Comparison of ENCODE assay signal across 8 cellular contexts in the genomic region with DNA sequence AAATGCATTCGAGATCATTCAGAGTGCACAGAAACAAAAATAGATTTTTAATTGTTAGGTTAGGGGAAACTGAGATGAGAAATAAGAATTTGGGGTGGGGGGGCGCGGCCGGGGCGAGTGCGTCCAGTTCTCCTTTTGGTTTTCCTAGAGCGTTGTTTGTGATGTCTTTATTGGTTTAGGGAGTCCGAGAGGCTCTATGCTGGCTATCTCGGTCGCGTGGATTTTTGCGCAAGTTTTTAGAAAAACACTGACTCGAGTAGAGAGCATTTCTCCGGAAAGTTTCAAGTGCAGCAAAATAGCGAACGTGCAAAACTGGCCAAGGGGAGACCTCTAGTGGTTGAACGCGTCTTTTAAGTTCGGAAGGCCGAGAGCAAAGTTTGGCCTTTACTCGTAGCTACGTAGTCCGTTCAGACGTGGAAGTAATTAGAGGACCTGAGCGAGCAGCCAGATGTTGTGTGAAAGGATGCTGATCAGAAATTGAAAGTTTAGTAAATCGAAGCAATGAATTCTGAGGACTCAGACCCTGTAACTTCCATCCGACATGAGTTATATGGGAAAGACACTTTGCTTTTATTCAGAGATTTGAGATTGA. TPM values are rescaled to one million over a fixed set of nuclear protein-coding genes. Genes with fewer than 3 reads are reported as not detected.
DNase-seq lines count a peak whose midpoint lies in the region; ATAC-seq, FAIRE-seq and TF ChIP-seq lines count a peak whose summit lies in the region.

No MANE protein-coding gene starts in this region.

- H4K20me1 ChIP-seq in HepG2 (ENCODE audit: insufficient read depth, low read length): no peaks in the 10 kb centered on the region

- H3K4me2 ChIP-seq in HepG2 (ENCODE audit: low read depth, low read length): peak overlapping the region; percentile 82

- peaks cover 0 to 38% of the 10 kb centered on the region in 2 experiments; a peak in 3 of 5 replicates for H3K27me3 ChIP-seq in HepG2 (ENCODE audit: control insufficient read depth in 1 of 2, insufficient read depth in 2 of 2, low read length in 2 of 2)

- peak; percentile 92 for FAIRE-seq in HepG2 (lab: Jason Lieb, UNC)

- TF ChIP-seq CTCF in HepG2 (CRISPR knock-in tag; IDR thresholded peaks at IDR 0.05): peak; percentile 93

- no TSS peak for BruUV-seq in HepG2 (replicated peaks; lab: Mats Ljungman, UMichigan)

- H3K27ac ChIP-seq in HepG2 (ENCODE audit: extremely low read length, insufficient read depth, low read length): no peak overlapping the region

- CTCF ChIA-PET in activated CD4-positive, alpha-beta T cell treated with anti-CD3 and anti-CD28 coated beads, Interleukin-2, amount 10 ng/mL, durations not matched to agents 7 days and 5 days (lab: Charles Lee): interaction anchor here (0.6 to 1.6 kb wide), 12 partner anchors 8 to 414 kb away, joined by 3 to 9 read pairs (median 3); no protein-coding TSS in a partner anchor
- CTCF ChIA-PET in HepG2 (lab: Yijun Ruan, JAX; ENCODE audit: low intra/inter-chr PET ratio, low total read pairs): interaction anchor here (0.6 to 1.2 kb wide), 2 partner anchors 423 to 522 kb away, joined by 4 to 6 read pairs; no protein-coding TSS in a partner anchor

- no peaks in the 10 kb centered on the region for H3K36me3 ChIP-seq in HepG2 (replicated peaks in 1 of 2; ENCODE audit: control insufficient read depth in 1 of 2, insufficient read depth in 2 of 2, low read length in 2 of 2)

- in situ Hi-C loops in HepG2 (cut with HindIII; ENCODE audit: extremely low pct_ligation_motif_present, low pct_unique_long_range_greater_than_20kb): loop anchor here (10.0 kb wide), 1 partner anchor 236 kb away; no protein-coding TSS in a partner anchor

- H3K4me1 ChIP-seq in HepG2 (ENCODE audit: insufficient read depth, low read length): peaks cover 5% of the 10 kb centered on the region; the same call in 1 of the 2 replicates

- TF ChIP-seq POLR2A in HepG2 (IDR thresholded peaks at IDR 0.05; ENCODE audit: insufficient read depth in 1 of 2, low read depth in 2 of 2, low read length in 2 of 2): no peak

- H3K36me3 Mint-ChIP-seq in activated CD4-positive, alpha-beta T cell treated with anti-CD3 and anti-CD28 coated beads, Interleukin-2, amount 10 ng/mL, durations not matched to agents 7 days and 5 days (ENCODE audit: low read depth): peaks cover 27% of the 10 kb centered on the region

- intact Hi-C loops in HepG2 (cut with micrococcal nuclease; ENCODE audit: unreplicated experiment): loop anchor here (1.0 kb wide), 2 partner anchors 291 to 522 kb away; no protein-coding TSS in a partner anchor

- H3K79me2 ChIP-seq in HepG2 (ENCODE audit: insufficient read depth, low read length): no peaks in the 10 kb centered on the region

- H3K9me3 ChIP-seq in HepG2 (ENCODE audit: low read length): no peaks in the 10 kb centered on the region

- 2% methylated on average over 27 of the region's 27 CpGs for WGBS in HepG2 (ENCODE audit: low lambda C conversion rate)

- no peaks in the 10 kb centered on the region for H3K9me3 Mint-ChIP-seq in activated CD4-positive, alpha-beta T cell treated with anti-CD3 and anti-CD28 coated beads, Interleukin-2, amount 10 ng/mL, durations not matched to agents 7 days and 5 days

- DNase-seq in Ammon's horn (ENCODE audit: low spot score) (peak; percentile 92), NCI-H460 (ENCODE audit: extremely low read depth, low read depth) (peak; percentile 75), dermis microvascular lymphatic vessel endothelial cell (ENCODE audit: low read depth in 2 of 2) (peak; percentile 92 to 93), HepG2 (ENCODE audit: low spot score) (peak; percentile 81)
- peak; percentile 86 for DNase-seq in activated CD4-positive, alpha-beta T cell treated with anti-CD3 and anti-CD28 coated beads, Interleukin-2, amount 10 ng/mL, durations not matched to agents 7 days and 5 days
- peak; percentile 65 to 69 for DNase-seq in stimulated activated CD4-positive, alpha-beta T cell treated with anti-CD3 and anti-CD28 coated beads, Interleukin-2, amount 100 ng/mL, for 48 hours

- peak overlapping the region; percentile 54 to 78 (median 62) for H3K4me3 ChIP-seq in HepG2 (replicated peaks in 1 of 3; ENCODE audit: insufficient read depth in 1 of 3, low read depth in 2 of 3, low read length in 3 of 3)

- peak; percentile 54 for ATAC-seq in GM19023 (IDR thresholded peaks at IDR 0.05; ENCODE audit: unreplicated experiment)
- ATAC-seq in HG03280 (IDR thresholded peaks at IDR 0.05; ENCODE audit: unreplicated experiment): peak; percentile 58
- peak; percentile 85 for ATAC-seq in HepG2

- peak overlapping the region; percentile 98 for H3K27ac Mint-ChIP-seq in activated CD4-positive, alpha-beta T cell treated with anti-CD3 and anti-CD28 coated beads, Interleukin-2, amount 10 ng/mL, durations not matched to agents 7 days and 5 days

- H3K9ac ChIP-seq in HepG2 (ENCODE audit: insufficient read depth, low read depth, low read length): no peak overlapping the region

- H3K27me3 Mint-ChIP-seq in activated CD4-positive, alpha-beta T cell treated with anti-CD3 and anti-CD28 coated beads, Interleukin-2, amount 10 ng/mL, durations not matched to agents 7 days and 5 days: no peaks in the 10 kb centered on the region

- POLR2A ChIA-PET in activated CD4-positive, alpha-beta T cell treated with anti-CD3 and anti-CD28 coated beads, Interleukin-2, amount 10 ng/mL, durations not matched to agents 7 days and 5 days (lab: Charles Lee): no interaction called here
- POLR2A ChIA-PET in HepG2 (lab: Yijun Ruan, JAX): interaction anchor here (0.7 kb wide), 1 partner anchor 15 kb away, joined by 3 read pairs; no protein-coding TSS in a partner anchor

- no peak overlapping the region for H2AFZ ChIP-seq in HepG2 (ENCODE audit: low read length)

- peak; percentile 74 for TF ChIP-seq RAD21 in HepG2 (CRISPR knock-in tag; IDR thresholded peaks at IDR 0.05)

- H3K4me1 Mint-ChIP-seq in activated CD4-positive, alpha-beta T cell treated with anti-CD3 and anti-CD28 coated beads, Interleukin-2, amount 10 ng/mL, durations not matched to agents 7 days and 5 days: peaks cover 33% of the 10 kb centered on the region

- TF ChIP-seq EP300 in HepG2 (IDR thresholded peaks at IDR 0.05; ENCODE audit: low read depth in 2 of 2, low read length in 2 of 2): 0 out of 4 replicates have a peak, but pooled peaks of 1 of the 2 experiments have one; percentile 29
- no peak for TF ChIP-seq EP300 in HepG2 (CRISPR knock-in tag; IDR thresholded peaks at IDR 0.05; ENCODE audit: borderline replicate concordance)

- H3K4me3 Mint-ChIP-seq in activated CD4-positive, alpha-beta T cell treated with anti-CD3 and anti-CD28 coated beads, Interleukin-2, amount 10 ng/mL, durations not matched to agents 7 days and 5 days: peak overlapping the region; percentile 95

TF ChIP-seq in HepG2, 621 proteins besides CTCF, POLR2A, EP300 and RAD21 (continues in another document):
- TF ChIP-seq SAFB2 (CRISPR knock-in tag; IDR thresholded peaks at IDR 0.05; ENCODE audit: borderline replicate concordance, low read depth) (no peak), DMAP1 (CRISPR knock-in tag; IDR thresholded peaks at IDR 0.05) (no peak), ZNF761 (CRISPR knock-in tag; conservative IDR thresholded peaks at IDR 0.05) (no peak), DNMT3B (CRISPR knock-in tag; conservative IDR thresholded peaks at IDR 0.05) (peak; percentile 36; the same call in 1 of the 2 replicates), TEAD3 (CRISPR knock-in tag; optimal IDR thresholded peaks at IDR 0.05; ENCODE audit: borderline replicate concordance) (no peak), ZNF3 (CRISPR knock-in tag; IDR thresholded peaks at IDR 0.05) (no peak), ZNF10 (CRISPR knock-in tag; IDR thresholded peaks at IDR 0.05; ENCODE audit: borderline replicate concordance, low read depth) (no peak), HDAC2 (CRISPR knock-in tag; IDR thresholded peaks at IDR 0.05) (0 out of 2 replicates have a peak, but pooled peaks have one; percentile 30), ZNF7 (CRISPR knock-in tag; IDR thresholded peaks at IDR 0.05) (peak; percentile 71; the same call in 1 of the 2 replicates), NR1H2 (CRISPR knock-in tag; IDR thresholded peaks at IDR 0.05; ENCODE audit: borderline replicate concordance, low read depth) (no peak)
- TF ChIP-seq, protein P1, sequence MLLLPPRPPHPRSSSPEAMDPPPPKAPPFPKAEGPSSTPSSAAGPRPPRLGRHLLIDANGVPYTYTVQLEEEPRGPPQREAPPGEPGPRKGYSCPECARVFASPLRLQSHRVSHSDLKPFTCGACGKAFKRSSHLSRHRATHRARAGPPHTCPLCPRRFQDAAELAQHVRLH (CRISPR knock-in tag; IDR thresholded peaks at IDR 0.05; ENCODE audit: borderline replicate concordance, low read depth): 0 out of 2 replicates have a peak, but pooled peaks have one; percentile 50

RNA-seq across cellular contexts. Expression of a gene that starts 2.6 kb away (rescaled TPM):
- 4.9 and 5.7 TPM in 2 replicates for total RNA-seq in NCI-H460 (2014; rRNA removed; shearing (Covaris generic))
- polyA plus RNA-seq in NCI-H460 (2014; cell fraction: nucleus; rRNA removed): 3.3 and 7.1 TPM in 2 replicates
- total RNA-seq in activated CD4-positive, alpha-beta T cell treated with anti-CD3 and anti-CD28 coated beads, Interleukin-2, amount 10 ng/mL, durations not matched to agents 7 days and 5 days: 10 to 100 TPM; 13.5 to 17.1 TPM
- total RNA-seq in dermis microvascular lymphatic vessel endothelial cell: 35.5 and 39.2 TPM in 2 replicates
- 2.5 and 4.1 TPM in 2 replicates for total RNA-seq in HepG2 (2016; rRNA removed; fragmentation: Illumina TruSeq; extraction: Trizol)
- total RNA-seq in HepG2 (2016; cell fraction: cytosol; rRNA removed; fragmentation: Illumina TruSeq; extraction: Trizol; ENCODE audit: low read depth): 1.3 and 1.4 TPM in 2 replicates
- total RNA-seq in HepG2 (2016; cell fraction: insoluble cytoplasmic fraction; rRNA removed; fragmentation: Illumina TruSeq; extraction: Trizol): 2.3 and 3.2 TPM in 2 replicates
- 1.9 and 2.3 TPM in 2 replicates for total RNA-seq in HepG2 (2016; cell fraction: membrane; rRNA removed; fragmentation: Illumina TruSeq; extraction: Trizol)
- 3.9 and 4.0 TPM in 2 replicates for total RNA-seq in HepG2 (2016; cell fraction: nucleus; rRNA removed; fragmentation: Illumina TruSeq; extraction: Trizol)
- polyA plus RNA-seq in HepG2 (2011; rRNA removed): 1.2 and 1.5 TPM in 2 replicates
- polyA plus RNA-seq in HepG2 (2011; cell fraction: cytosol; rRNA removed): 0.39 and 0.87 TPM in 2 replicates
- 1.3 and 3.9 TPM in 2 replicates for polyA plus RNA-seq in HepG2 (2011; cell fraction: nucleus; rRNA removed)
- 1.0 and 1.7 TPM in 2 replicates for polyA plus RNA-seq in HepG2 (2012)
- polyA plus RNA-seq in HepG2 (2016; cell fraction: cytosol; fragmentation: Illumina TruSeq; extraction: Trizol; ENCODE audit: low read depth): 0.12 and 0.37 TPM in 2 replicates
- 2.2 TPM in 2 replicates for polyA plus RNA-seq in HepG2 (2016; cell fraction: insoluble cytoplasmic fraction; fragmentation: Illumina TruSeq; extraction: Trizol; ENCODE audit: low read depth)
- polyA plus RNA-seq in HepG2 (2016; cell fraction: membrane; fragmentation: Illumina TruSeq; extraction: Trizol; ENCODE audit: low read depth): 0.26 and 0.31 TPM in 2 replicates
- 3.6 and 4.0 TPM in 2 replicates for polyA plus RNA-seq in HepG2 (2016; cell fraction: nucleus; fragmentation: Illumina TruSeq; extraction: Trizol; ENCODE audit: insufficient read depth, low read depth)
- 0.70 and 2.3 TPM in 2 replicates for polyA minus RNA-seq in HepG2 (2011; rRNA and poly(A)+ RNA removed; ENCODE audit: low replicate concordance)
- polyA minus RNA-seq in HepG2 (2011; cell fraction: cytosol; rRNA and poly(A)+ RNA removed): 0.70 and 1.1 TPM in 2 replicates
- polyA minus RNA-seq in HepG2 (2011; cell fraction: nucleus; rRNA and poly(A)+ RNA removed): 3.5 and 5.1 TPM in 2 replicates
